ENCODE assay signal across 9 cellular contexts in the genomic region with DNA sequence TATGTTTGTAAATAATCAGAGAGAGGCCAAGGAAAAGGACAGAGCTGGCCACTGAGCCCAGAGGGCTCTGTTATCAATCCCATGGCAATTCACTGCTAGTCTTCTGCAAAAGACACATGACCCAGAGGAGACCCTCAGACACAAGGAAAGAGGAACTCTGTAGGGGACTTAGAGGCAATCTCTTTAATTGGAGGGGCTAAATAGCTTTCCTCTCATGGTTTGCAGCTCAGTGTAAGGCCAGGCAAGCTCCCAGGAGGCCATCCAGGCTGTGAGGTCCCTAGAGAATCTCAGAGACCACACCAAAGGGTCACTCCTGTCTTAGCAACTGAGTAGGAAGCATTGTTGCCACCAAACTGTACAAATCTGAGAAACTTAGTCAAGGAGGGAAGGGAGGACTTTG. TPM values are rescaled to one million over a fixed set of nuclear protein-coding genes. Genes with fewer than 3 reads are reported as not detected.
DNase-seq lines count a peak whose midpoint lies in the region; ATAC-seq and TF ChIP-seq lines count a peak whose summit lies in the region.
"Had no signal": no experiment of that assay in that cellular context is flagged by ENCODE, and none has a peak within 500 bp of the region (broad histone marks: within the 10 kb centered on the region; RNA-seq: fewer than 3 reads in every experiment).

No MANE protein-coding gene starts in this region.

- no peaks in the 10 kb centered on the region for H3K9me2 ChIP-seq in GM23248 (ENCODE audit: insufficient read depth)

- H3K4me1 ChIP-seq in GM23248 (ENCODE audit: insufficient read depth) = no peaks in the 10 kb centered on the region
- peaks cover 9 to 48% (median 20%) of the 10 kb centered on the region in 5 donors for H3K4me1 ChIP-seq in subcutaneous abdominal adipose tissue (ENCODE audit: control insufficient read depth in 5 of 5, insufficient read depth in 5 of 5, low read length in 5 of 5)

- H3K9me3 ChIP-seq in GM23248 (ENCODE audit: low read depth) = no peaks in the 10 kb centered on the region
- no peaks in the 10 kb centered on the region for H3K9me3 ChIP-seq in subcutaneous abdominal adipose tissue (ENCODE audit: control insufficient read depth in 5 of 5, low read length in 5 of 5)

- no peak for TF ChIP-seq CTCF in activated CD8-positive, alpha-beta T cell treated with anti-CD3 and anti-CD28 coated beads for 36 hours (IDR thresholded peaks at IDR 0.05)
- TF ChIP-seq CTCF in GM13976 (IDR thresholded peaks at IDR 0.05; ENCODE audit: borderline replicate concordance, control extremely low read depth, extremely low read depth, insufficient read depth, missing control alignments) = no peak

- H3K4me2 ChIP-seq in GM23248 (ENCODE audit: unreplicated experiment) = peak overlapping the region; percentile 62

- in situ Hi-C loops in GM23248 (cut with MboI) = loop anchor here (10.0 kb wide), 2 partner anchors 125 to 225 kb away; no protein-coding TSS in a partner anchor
- in situ Hi-C loops in GM13976 (cut with MboI; ENCODE audit: low sequenced_read_pairs, unreplicated experiment) = loop anchor here (25.0 kb wide), 1 partner anchor 218 kb away; no protein-coding TSS in a partner anchor

- H3K27me3 ChIP-seq in GM23248 (replicated peaks; ENCODE audit: insufficient read depth) (peaks cover 1% of the 10 kb centered on the region; the same call in 1 of the 2 replicates), layer of hippocampus (ENCODE audit: control insufficient read depth, insufficient read depth, low read length) (no peaks in the 10 kb centered on the region), subcutaneous abdominal adipose tissue (ENCODE audit: control insufficient read depth in 5 of 5, insufficient read depth in 4 of 5, low read length in 5 of 5) (peaks cover 0 to 6% (median 0%) of the 10 kb centered on the region in 5 donors)

- peak overlapping the region; percentile 70 for H2AFZ ChIP-seq in GM23248

- no peaks in the 10 kb centered on the region for H3K27me3 Mint-ChIP-seq in activated CD8-positive, alpha-beta T cell treated with anti-CD3 and anti-CD28 coated beads for 36 hours

- intact Hi-C loops in activated CD8-positive, alpha-beta T cell treated with anti-CD3 and anti-CD28 coated beads for 36 hours (cut with micrococcal nuclease) = loop anchor here (5.0 kb wide), 1 partner anchor 58 kb away; the partner anchor contains the start of gene HLA-DPB1

- H4K20me1 ChIP-seq in GM23248 (ENCODE audit: insufficient read depth) = no peaks in the 10 kb centered on the region

- H3F3A ChIP-seq in GM23248 (ENCODE audit: insufficient read depth) = no peaks in the 10 kb centered on the region

- no peaks in the 10 kb centered on the region for H3K36me3 Mint-ChIP-seq in activated CD8-positive, alpha-beta T cell treated with anti-CD3 and anti-CD28 coated beads for 36 hours (ENCODE audit: low read depth)

- peak overlapping the region; percentile 12 for H3K9ac ChIP-seq in GM23248
- peak overlapping the region in 4 of 5 donors; percentile 16 to 56 (median 40) for H3K9ac ChIP-seq in subcutaneous abdominal adipose tissue (ENCODE audit: low read length in 5 of 5)

- POLR2A ChIA-PET in activated CD8-positive, alpha-beta T cell treated with anti-CD3 and anti-CD28 coated beads for 36 hours (lab: Charles Lee) = interaction anchor here (0.6 kb wide), 1 partner anchor 65 kb away, joined by 3 read pairs; no protein-coding TSS in a partner anchor

- no peaks in the 10 kb centered on the region for H3K79me2 ChIP-seq in GM23248 (ENCODE audit: insufficient read depth)

- H3K27ac ChIP-seq in GM23248 (no peak overlapping the region), layer of hippocampus (ENCODE audit: low read depth, low read length) (peak overlapping the region; percentile 59), subcutaneous abdominal adipose tissue (ENCODE audit: low read depth, low read length) (peak overlapping the region; percentile 88)
- H3K27ac ChIP-seq: SK-N-MC had no signal

- no peaks in the 10 kb centered on the region for H3K9me3 Mint-ChIP-seq in activated CD8-positive, alpha-beta T cell treated with anti-CD3 and anti-CD28 coated beads for 36 hours

- H3K27ac Mint-ChIP-seq in activated CD8-positive, alpha-beta T cell treated with anti-CD3 and anti-CD28 coated beads for 36 hours = peak overlapping the region; percentile 72

- CTCF ChIA-PET in activated CD8-positive, alpha-beta T cell treated with anti-CD3 and anti-CD28 coated beads for 36 hours (lab: Charles Lee) = interaction anchor here (0.8 to 2.3 kb wide), 11 partner anchors 9 to 230 kb away, joined by 3 to 9 read pairs (median 4); partner anchors contain the start of gene HLA-DPB1

- DNase-seq in GM23248 (no peak), GM13976 (ENCODE audit: low spot score) (no peak), NCI-H524 (lab: John Stamatoyannopoulos, UW) (no peak), hypothalamus (lab: John Stamatoyannopoulos, UW) (no peak)
- no peak for DNase-seq in activated CD8-positive, alpha-beta T cell treated with anti-CD3 and anti-CD28 coated beads for 36 hours

- H3K4me1 Mint-ChIP-seq in activated CD8-positive, alpha-beta T cell treated with anti-CD3 and anti-CD28 coated beads for 36 hours (ENCODE audit: low read depth) = peaks cover 21% of the 10 kb centered on the region

- H3K4me3 ChIP-seq in GM23248 = peak overlapping the region; percentile 62
- peak overlapping the region in 4 of 5 donors; percentile 6 to 66 (median 39) for H3K4me3 ChIP-seq in subcutaneous abdominal adipose tissue (ENCODE audit: low read depth in 1 of 5, low read length in 5 of 5)
- H3K4me3 ChIP-seq: SK-N-MC had no signal

- peak overlapping the region; percentile 66 for H3K4me3 Mint-ChIP-seq in activated CD8-positive, alpha-beta T cell treated with anti-CD3 and anti-CD28 coated beads for 36 hours

- no peak for ATAC-seq in activated CD8-positive, alpha-beta T cell treated with anti-CD3 and anti-CD28 coated beads for 36 hours
- no peak for ATAC-seq in HG03095 (IDR thresholded peaks at IDR 0.05; ENCODE audit: unreplicated experiment)

- H3K36me3 ChIP-seq in GM23248 (ENCODE audit: low read depth) (no peaks in the 10 kb centered on the region), subcutaneous abdominal adipose tissue (ENCODE audit: control insufficient read depth in 5 of 5, insufficient read depth in 5 of 5, low read length in 5 of 5) (no peaks in the 10 kb centered on the region)

RNA-seq across cellular contexts. Expression of gene HLA-DOA, which starts 10.0 kb away (rescaled TPM):
- not detected in 2 replicates for total RNA-seq in GM23248 (2014; rRNA removed; shearing (Covaris generic))
- polyA plus RNA-seq in GM23248 (2016; fragmentation: Nextera tagmentation; extraction: Ambion mirVana) = 0.18 TPM in 1 of 2 replicates, not detected in the other
- total RNA-seq in activated CD8-positive, alpha-beta T cell treated with anti-CD3 and anti-CD28 coated beads for 36 hours = 1 to 10 TPM; 6.4 to 8.1 TPM

RNA-seq across cellular contexts. Expression of gene BRD2, which starts 51.0 kb away (rescaled TPM):
- total RNA-seq in GM23248 (2014; rRNA removed; shearing (Covaris generic)) = 85.4 and 95.7 TPM in 2 replicates
- 99.9 and 105 TPM in 2 replicates for polyA plus RNA-seq in GM23248 (2016; fragmentation: Nextera tagmentation; extraction: Ambion mirVana)
- 100 to 1,000 TPM; 219 to 235 TPM for total RNA-seq in activated CD8-positive, alpha-beta T cell treated with anti-CD3 and anti-CD28 coated beads for 36 hours

RNA-seq across cellular contexts. Expression of gene HLA-DPA1, which starts 54.1 kb away (rescaled TPM):
- 0.89 and 2.5 TPM in 2 replicates for total RNA-seq in GM23248 (2014; rRNA removed; shearing (Covaris generic))
- polyA plus RNA-seq in GM23248 (2016; fragmentation: Nextera tagmentation; extraction: Ambion mirVana) = 4.2 and 4.9 TPM in 2 replicates
- total RNA-seq in activated CD8-positive, alpha-beta T cell treated with anti-CD3 and anti-CD28 coated beads for 36 hours = 10 to 100 TPM; 27.6 to 27.9 TPM

RNA-seq across cellular contexts. Expression of gene HLA-DPB1, which starts 56.4 kb away (rescaled TPM):
- total RNA-seq in GM23248 (2014; rRNA removed; shearing (Covaris generic)) = 12.5 and 14.9 TPM in 2 replicates
- polyA plus RNA-seq in GM23248 (2016; fragmentation: Nextera tagmentation; extraction: Ambion mirVana) = 17.8 and 18.9 TPM in 2 replicates
- 10 to 100 TPM; 12.3 to 14.8 TPM for total RNA-seq in activated CD8-positive, alpha-beta T cell treated with anti-CD3 and anti-CD28 coated beads for 36 hours
